20 cellular contexts compared by ENCODE assay signal in the genomic region with DNA sequence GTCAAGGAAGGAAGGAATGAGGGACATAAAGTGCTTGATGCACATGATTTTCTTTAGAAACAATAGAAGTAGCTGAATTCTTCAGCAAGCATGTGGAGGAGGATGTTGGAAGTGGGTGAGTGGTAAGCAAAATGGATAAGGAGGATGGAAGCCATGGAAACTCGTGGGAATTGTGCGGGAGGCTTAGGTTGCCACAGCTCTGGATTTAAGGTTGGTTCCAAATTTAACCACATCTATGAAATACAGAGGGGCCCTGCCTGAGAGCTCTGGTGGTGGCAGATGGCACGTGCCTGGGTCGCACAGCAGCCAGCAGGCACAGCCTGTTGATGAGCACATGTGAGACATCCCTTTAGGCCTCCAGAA.
DNase-seq lines count a peak whose midpoint lies in the region; ATAC-seq and TF ChIP-seq lines count a peak whose summit lies in the region.
"Had no signal": no experiment of that assay in that cellular context is flagged by ENCODE, and none has a peak within 500 bp of the region (broad histone marks: within the 10 kb centered on the region; RNA-seq: fewer than 3 reads in every experiment).

No MANE protein-coding gene starts in this region.

- no peaks in the 10 kb centered on the region for H3K9me3 ChIP-seq in upper lobe of left lung
- H3K9me3 ChIP-seq: Caco-2, HAP-1 had no signal

- no peaks in the 10 kb centered on the region for H3K27me3 ChIP-seq in upper lobe of left lung
- H3K27me3 ChIP-seq: right atrium auricular region had no signal

- peaks cover 2% of the 10 kb centered on the region for H3K9me3 Mint-ChIP-seq in activated naive CD8-positive, alpha-beta T cell treated with anti-CD3 and anti-CD28 coated beads for 36 hours

- no peak overlapping the region for H3K27ac Mint-ChIP-seq in activated naive CD8-positive, alpha-beta T cell treated with anti-CD3 and anti-CD28 coated beads for 36 hours
- H3K27ac Mint-ChIP-seq: activated naive CD8-positive, alpha-beta T cell treated with anti-CD3 and anti-CD28 coated beads, Interleukin-2, amount 10 ng/mL, durations not matched to agents 7 days and 5 days; IgD-negative memory B cell; nephron progenitor cell; T-helper 2 cell treated with Interferon-gamma antibody and Interleukin-4, amounts not matched to agents 5 μg/mL and 100 μg/mL, for 36 hours had no signal

- DNase-seq in NCI-H748 (lab: John Stamatoyannopoulos, UW; ENCODE audit: unreplicated experiment) (peak; percentile 37), NCI-H748 treated with DMSO at 0.1 percent for 48 hours (lab: John Stamatoyannopoulos, UW) (no peak), NCI-H69 (lab: John Stamatoyannopoulos, UW) (peak; percentile 58), head of caudate nucleus (peak in 25 of 42 donors; percentile 3 to 66 (median 32)), upper lobe of left lung (peak in 1 of 2 donors; percentile 21)
- DNase-seq in activated naive CD8-positive, alpha-beta T cell treated with anti-CD3 and anti-CD28 coated beads for 36 hours, result no peak
- no peak for DNase-seq in activated CD4-positive, CD25-positive, alpha-beta regulatory T cell (lab: John Stamatoyannopoulos, UW)
- DNase-seq: activated CD4-positive, alpha-beta T cell treated with anti-CD3 and anti-CD28 coated beads for 48 hours; activated CD8-positive, alpha-beta memory T cell treated with anti-CD3 and anti-CD28 coated beads for 24 hours; activated effector memory CD4-positive, alpha-beta T cell treated with anti-CD3 and anti-CD28 coated beads, Interleukin-2, amount 50 U/mL, for 16 hours; activated naive CD8-positive, alpha-beta T cell treated with anti-CD3 and anti-CD28 coated beads, Interleukin-2, amount 10 ng/mL, durations not matched to agents 7 days and 5 days; Caco-2; cerebellar nuclear complex; kidney; nephron progenitor cell had no signal

- no peak for TF ChIP-seq EP300 in upper lobe of left lung (IDR thresholded peaks at IDR 0.05)

- no peaks in the 10 kb centered on the region for H3K4me1 Mint-ChIP-seq in activated naive CD8-positive, alpha-beta T cell treated with anti-CD3 and anti-CD28 coated beads for 36 hours
- H3K4me1 Mint-ChIP-seq: activated naive CD8-positive, alpha-beta T cell treated with anti-CD3 and anti-CD28 coated beads, Interleukin-2, amount 10 ng/mL, durations not matched to agents 7 days and 5 days; nephron progenitor cell had no signal

- no peak for TF ChIP-seq POLR2A in upper lobe of left lung (IDR thresholded peaks at IDR 0.05)

- intact Hi-C loops in head of caudate nucleus (cut with DNase I), result no loop called here

- H3K27ac ChIP-seq in upper lobe of left lung, result peak overlapping the region; percentile 55 to 70 (median 60)
- H3K27ac ChIP-seq: C4-2B, right atrium auricular region had no signal

- no peaks in the 10 kb centered on the region for H3K36me3 ChIP-seq in upper lobe of left lung
- H3K36me3 ChIP-seq: HAP-1, right atrium auricular region had no signal

- H3K4me3 ChIP-seq in upper lobe of left lung, result no peak overlapping the region
- H3K4me3 ChIP-seq: HAP-1, right atrium auricular region had no signal

- peaks cover 0 to 3% (median 0%) of the 10 kb centered on the region in 4 donors for H3K4me1 ChIP-seq in upper lobe of left lung
- H3K4me1 ChIP-seq: Caco-2, HAP-1, right atrium auricular region had no signal

- no peak overlapping the region for H3K4me3 Mint-ChIP-seq in activated naive CD8-positive, alpha-beta T cell treated with anti-CD3 and anti-CD28 coated beads for 36 hours
- H3K4me3 Mint-ChIP-seq: activated naive CD8-positive, alpha-beta T cell treated with anti-CD3 and anti-CD28 coated beads, Interleukin-2, amount 10 ng/mL, durations not matched to agents 7 days and 5 days; IgD-negative memory B cell; nephron progenitor cell; T-helper 2 cell treated with Interferon-gamma antibody and Interleukin-4, amounts not matched to agents 5 μg/mL and 100 μg/mL, for 36 hours had no signal

- ATAC-seq in upper lobe of left lung (ENCODE audit: low FRiP score in 2 of 2), result no peak

- peaks cover 8% of the 10 kb centered on the region for H3K27me3 Mint-ChIP-seq in activated naive CD8-positive, alpha-beta T cell treated with anti-CD3 and anti-CD28 coated beads for 36 hours
- H3K27me3 Mint-ChIP-seq: activated naive CD8-positive, alpha-beta T cell treated with anti-CD3 and anti-CD28 coated beads, Interleukin-2, amount 10 ng/mL, durations not matched to agents 7 days and 5 days had no signal

- WGBS in upper lobe of left lung, 2 donors, result 79 to 89% methylated on average over 3 to 4 of the region's 4 CpGs

- H3K36me3 Mint-ChIP-seq in activated naive CD8-positive, alpha-beta T cell treated with anti-CD3 and anti-CD28 coated beads for 36 hours, result no peaks in the 10 kb centered on the region
- H3K36me3 Mint-ChIP-seq: activated naive CD8-positive, alpha-beta T cell treated with anti-CD3 and anti-CD28 coated beads, Interleukin-2, amount 10 ng/mL, durations not matched to agents 7 days and 5 days had no signal

- no peak for TF ChIP-seq CTCF in upper lobe of left lung (IDR thresholded peaks at IDR 0.05)

Comparison
In these comparisons a context has a peak if more than half of its experiments do, and no peak if none do; other contexts are left out.
1. DNase-seq: peak in NCI-H748 (single experiment), NCI-H69 (single experiment) and head of caudate nucleus (25 of 42); none in NCI-H748 treated with DMSO at 0.1 percent for 48 hours (single experiment), activated naive CD8-positive, alpha-beta T cell treated with anti-CD3 and anti-CD28 coated beads for 36 hours (single experiment) and activated CD4-positive, CD25-positive, alpha-beta regulatory T cell (0 of 4).